ENCODE assay signal across 33 cellular contexts in genomic region chr3:5358911-5359310, GRCh38.
"Had no signal": no experiment of that assay in that cellular context is flagged by ENCODE, and none has a peak within 500 bp of the region (broad histone marks: within the 10 kb centered on the region; RNA-seq: fewer than 3 reads in every experiment).

No MANE protein-coding gene starts in this region.

- H3K9me3 ChIP-seq: adrenal gland, ascending aorta, body of pancreas had no signal

- H3K4me3 ChIP-seq: adrenal gland, ascending aorta, body of pancreas, breast epithelium, cardiac muscle cell had no signal

- H3K27ac ChIP-seq: adrenal gland, ascending aorta, body of pancreas, brain microvascular endothelial cell, breast epithelium, cardiac muscle cell had no signal

- ATAC-seq: activated naive CD4-positive, alpha-beta T cell treated with anti-CD3 and anti-CD28 coated beads, Interleukin-2, amount 50 U/mL, for 72 hours; activated naive CD8-positive, alpha-beta T cell treated with anti-CD3 and anti-CD28 coated beads, Interleukin-2, amount 50 U/mL, for 24 hours; activated T-cell treated with anti-CD3 and anti-CD28 coated beads, Interleukin-2, amount 50 U/mL, for 4 hours; activated T-cell treated with anti-CD3 and anti-CD28 coated beads, Interleukin-2, amount 50 U/mL, for 72 hours; activated T-helper 17 cell treated with anti-CD3 and anti-CD28 coated beads, Interleukin-2, amount 50 U/mL, for 72 hours; body of pancreas had no signal

- H3K4me1 ChIP-seq: adrenal gland, ascending aorta, body of pancreas, breast epithelium had no signal

- DNase-seq: activated effector memory CD4-positive, alpha-beta T cell treated with anti-CD3 and anti-CD28 coated beads, Interleukin-2, amount 50 U/mL, for 16 hours; activated effector memory CD4-positive, alpha-beta T cell treated with Interleukin-2 at 50 U/mL for 16 hours; activated gamma-delta T cell; activated gamma-delta T cell treated with Interleukin-2 at 50 U/mL for 16 hours; activated naive CD4-positive, alpha-beta T cell; activated naive CD4-positive, alpha-beta T cell treated with anti-CD3 and anti-CD28 coated beads for 36 hours; activated naive CD4-positive, alpha-beta T cell treated with anti-CD3 and anti-CD28 coated beads, Interleukin-2, amount 10 ng/mL, durations not matched to agents 7 days and 5 days; activated naive CD4-positive, alpha-beta T cell treated with anti-CD3 and anti-CD28 coated beads, Interleukin-2, amount 50 U/mL, for 16 hours; activated naive CD4-positive, alpha-beta T cell treated with Interleukin-2 at 50 U/mL for 16 hours; activated naive CD8-positive, alpha-beta T cell treated with anti-CD3 and anti-CD28 coated beads for 36 hours; activated naive CD8-positive, alpha-beta T cell treated with anti-CD3 and anti-CD28 coated beads, Interleukin-2, amount 10 ng/mL, durations not matched to agents 7 days and 5 days; activated naive CD8-positive, alpha-beta T cell treated with anti-CD3 and anti-CD28 coated beads, Interleukin-2, amount 50 U/mL, for 24 hours; activated T-cell treated with anti-CD3 and anti-CD28 coated beads, Interleukin-2, amount 50 U/mL, for 24 hours; activated T-cell treated with anti-CD3 and anti-CD28 coated beads, Interleukin-2, amount 50 U/mL, for 4 hours; activated T-cell treated with anti-CD3 and anti-CD28 coated beads, Interleukin-2, amount 50 U/mL, for 48 hours; activated T-cell treated with anti-CD3 and anti-CD28 coated beads, Interleukin-2, amount 50 U/mL, for 72 hours; adrenal gland; amniotic stem cell; amygdala; anterior cingulate cortex; aorta; body of pancreas; brain microvascular endothelial cell; caudate nucleus; central memory CD4-positive, alpha-beta T cell; cerebellar nuclear complex had no signal

- FAIRE-seq: astrocyte, bronchial epithelial cell had no signal

- H3K27me3 ChIP-seq: adrenal gland, ascending aorta, body of pancreas, brain microvascular endothelial cell, breast epithelium, cardiac muscle cell had no signal

- H3K36me3 ChIP-seq: adrenal gland, ascending aorta, brain microvascular endothelial cell, breast epithelium, cardiac muscle cell had no signal
